24 cellular contexts compared by ENCODE assay signal in genomic region chr2:151658081-151658480, GRCh38.
DNase-seq lines count a peak whose midpoint lies in the region; ATAC-seq, FAIRE-seq and TF ChIP-seq lines count a peak whose summit lies in the region.
"Had no signal": no experiment of that assay in that cellular context is flagged by ENCODE, and none has a peak within 500 bp of the region (broad histone marks: within the 10 kb centered on the region; RNA-seq: fewer than 3 reads in every experiment).

No MANE protein-coding gene starts in this region.

- H3K36me3 Mint-ChIP-seq in astrocyte (ENCODE audit: low read depth, unreplicated experiment) = no peaks in the 10 kb centered on the region
- H3K36me3 Mint-ChIP-seq in activated naive CD4-positive, alpha-beta T cell treated with anti-CD3 and anti-CD28 coated beads, Interleukin-2, amount 10 ng/mL, durations not matched to agents 7 days and 5 days = no peaks in the 10 kb centered on the region
- H3K36me3 Mint-ChIP-seq: CD14-positive monocyte; CD8-positive, alpha-beta T cell had no signal

- ATAC-seq in psoas muscle = no peak
- ATAC-seq: CD8-positive, alpha-beta T cell had no signal

- TF ChIP-seq CTCF in astrocyte (IDR thresholded peaks at IDR 0.05; ENCODE audit: insufficient read depth, low read depth, low read length) (no peak), psoas muscle (IDR thresholded peaks at IDR 0.05) (no peak), osteoblast (IDR thresholded peaks at IDR 0.05; ENCODE audit: extremely low read depth, low read depth, low read length) (no peak)

- H4K20me1 ChIP-seq in astrocyte (ENCODE audit: insufficient read depth, low read length) (no peaks in the 10 kb centered on the region), osteoblast (ENCODE audit: insufficient read depth, low read length) (no peaks in the 10 kb centered on the region)
- H4K20me1 ChIP-seq: BLaER1 had no signal

- no peaks in the 10 kb centered on the region for H3K27me3 Mint-ChIP-seq in astrocyte (ENCODE audit: low read depth, unreplicated experiment)
- peaks cover 7% of the 10 kb centered on the region for H3K27me3 Mint-ChIP-seq in activated naive CD4-positive, alpha-beta T cell treated with anti-CD3 and anti-CD28 coated beads, Interleukin-2, amount 10 ng/mL, durations not matched to agents 7 days and 5 days
- H3K27me3 Mint-ChIP-seq: CD4-positive, alpha-beta T cell had no signal

- CTCF ChIA-PET in activated naive CD4-positive, alpha-beta T cell treated with anti-CD3 and anti-CD28 coated beads, Interleukin-2, amount 10 ng/mL, durations not matched to agents 7 days and 5 days (lab: Charles Lee) = no interaction called here

- peaks cover 4% of the 10 kb centered on the region for H3K4me1 Mint-ChIP-seq in astrocyte (ENCODE audit: low read depth, unreplicated experiment)
- no peaks in the 10 kb centered on the region for H3K4me1 Mint-ChIP-seq in activated naive CD4-positive, alpha-beta T cell treated with anti-CD3 and anti-CD28 coated beads, Interleukin-2, amount 10 ng/mL, durations not matched to agents 7 days and 5 days

- H3K27me3 ChIP-seq in astrocyte (ENCODE audit: insufficient read depth, low read length) (peaks cover 6% of the 10 kb centered on the region), psoas muscle (ENCODE audit: insufficient read depth in 3 of 3, low read length in 2 of 3) (no peaks in the 10 kb centered on the region), MG63 (no peaks in the 10 kb centered on the region), osteoblast (ENCODE audit: insufficient read depth, low read length) (no peaks in the 10 kb centered on the region)
- H3K27me3 ChIP-seq: BE2C, BLaER1 had no signal

- H3K36me3 ChIP-seq in astrocyte (ENCODE audit: insufficient read depth, low read length) (no peaks in the 10 kb centered on the region), psoas muscle (ENCODE audit: insufficient read depth in 1 of 2, low read depth in 1 of 2) (peaks cover 0 to 100% of the 10 kb centered on the region in 2 donors), MG63 (no peaks in the 10 kb centered on the region), osteoblast (ENCODE audit: insufficient read depth, low read length) (no peaks in the 10 kb centered on the region)
- H3K36me3 ChIP-seq: BE2C, BLaER1 had no signal

- intact Hi-C loops in psoas muscle (cut with DNase I) = no loop called here

- DNase-seq in astrocyte (ENCODE audit: low read depth) (no peak), psoas muscle (no peak), MG63 (no peak), osteoblast (ENCODE audit: insufficient read length, low spot score, missing footprints) (no peak), T1000 (lab: John Stamatoyannopoulos, UW) (no peak)
- DNase-seq in activated naive CD4-positive, alpha-beta T cell treated with anti-CD3 and anti-CD28 coated beads, Interleukin-2, amount 10 ng/mL, durations not matched to agents 7 days and 5 days = no peak
- DNase-seq: 8988T; ACHN; BE2C; C1 segment of cervical spinal cord; Caco-2; Calu3; CD4-positive, alpha-beta T cell; CD8-positive, alpha-beta T cell; DMS79 treated with DMSO at 0.1 percent for 48 hours; GF-D8 had no signal

- no peak overlapping the region for H3K27ac Mint-ChIP-seq in astrocyte (ENCODE audit: unreplicated experiment)
- no peak overlapping the region for H3K27ac Mint-ChIP-seq in activated naive CD4-positive, alpha-beta T cell treated with anti-CD3 and anti-CD28 coated beads, Interleukin-2, amount 10 ng/mL, durations not matched to agents 7 days and 5 days
- H3K27ac Mint-ChIP-seq: CD14-positive monocyte; CD4-positive, alpha-beta T cell; CD8-positive, alpha-beta T cell had no signal

- H3K9me3 ChIP-seq in astrocyte (ENCODE audit: insufficient read depth, low read depth, low read length) (no peaks in the 10 kb centered on the region), psoas muscle (no peaks in the 10 kb centered on the region), MG63 (no peaks in the 10 kb centered on the region), osteoblast (ENCODE audit: low read depth, low read length) (no peaks in the 10 kb centered on the region)
- H3K9me3 ChIP-seq: BE2C, BLaER1, Caco-2 had no signal

- no peak overlapping the region for H3K4me3 Mint-ChIP-seq in astrocyte (ENCODE audit: unreplicated experiment)
- H3K4me3 Mint-ChIP-seq in activated naive CD4-positive, alpha-beta T cell treated with anti-CD3 and anti-CD28 coated beads, Interleukin-2, amount 10 ng/mL, durations not matched to agents 7 days and 5 days = no peak overlapping the region
- H3K4me3 Mint-ChIP-seq: CD14-positive monocyte; CD4-positive, alpha-beta T cell; CD8-positive, alpha-beta T cell had no signal

- H3K4me3 ChIP-seq in astrocyte (ENCODE audit: insufficient read depth, low read depth, low read length) = no peak overlapping the region
- H3K4me3 ChIP-seq in psoas muscle = no peak overlapping the region
- no peak overlapping the region for H3K4me3 ChIP-seq in MG63
- no peak overlapping the region for H3K4me3 ChIP-seq in osteoblast (ENCODE audit: insufficient read depth, low read length)
- H3K4me3 ChIP-seq: BLaER1 had no signal

- H3K79me2 ChIP-seq in astrocyte (ENCODE audit: insufficient read depth, low read length) = no peaks in the 10 kb centered on the region
- no peaks in the 10 kb centered on the region for H3K79me2 ChIP-seq in osteoblast (ENCODE audit: insufficient read depth, low read length)

- no peaks in the 10 kb centered on the region for H3K9me3 Mint-ChIP-seq in astrocyte (ENCODE audit: unreplicated experiment)
- H3K9me3 Mint-ChIP-seq in activated naive CD4-positive, alpha-beta T cell treated with anti-CD3 and anti-CD28 coated beads, Interleukin-2, amount 10 ng/mL, durations not matched to agents 7 days and 5 days = no peaks in the 10 kb centered on the region
- H3K9me3 Mint-ChIP-seq: CD14-positive monocyte; CD4-positive, alpha-beta T cell; CD8-positive, alpha-beta T cell had no signal

- H3K27ac ChIP-seq in astrocyte (ENCODE audit: low read depth, low read length) (peak overlapping the region; percentile 30), psoas muscle (peak overlapping the region; percentile 67), osteoblast (ENCODE audit: low read depth, low read length) (no peak overlapping the region)
- H3K27ac ChIP-seq: BLaER1 had no signal

- no peak overlapping the region for H3K9ac ChIP-seq in astrocyte (ENCODE audit: low read length)
- H3K9ac ChIP-seq: BLaER1 had no signal

- H3K4me2 ChIP-seq in astrocyte (ENCODE audit: low read length) (peak overlapping the region; percentile 58), osteoblast (ENCODE audit: insufficient read depth, low read length) (no peak overlapping the region)
- H3K4me2 ChIP-seq: BLaER1 had no signal

- no peak overlapping the region for H2AFZ ChIP-seq in astrocyte (ENCODE audit: low read depth, low read length)
- H2AFZ ChIP-seq in osteoblast (ENCODE audit: low read length) = no peak overlapping the region

- H3K4me1 ChIP-seq in astrocyte (ENCODE audit: insufficient read depth, low read length) (peaks cover 12% of the 10 kb centered on the region), psoas muscle (peaks cover 71% of the 10 kb centered on the region), osteoblast (ENCODE audit: insufficient read depth, low read length) (no peaks in the 10 kb centered on the region)
- H3K4me1 ChIP-seq: BE2C, BLaER1, Caco-2 had no signal

- 82 to 93% (median 85%) methylated on average over 2 of the region's 2 CpGs for WGBS in psoas muscle, 3 donors

- FAIRE-seq in astrocyte (lab: Jason Lieb, UNC) (no peak), endometrium (lab: Jason Lieb, UNC) (peak; percentile 26)
- FAIRE-seq: A204.1, D721Med, G401.6, GM12891, GM19239 had no signal
